29 cellular contexts compared by ENCODE assay signal in genomic region chr1:17259233-17259873, GRCh38. TPM values are rescaled to one million over a fixed set of nuclear protein-coding genes. Genes with fewer than 3 reads are reported as not detected.
DNase-seq lines count a peak whose midpoint lies in the region; ATAC-seq, FAIRE-seq and TF ChIP-seq lines count a peak whose summit lies in the region.
"Had no signal": no experiment of that assay in that cellular context is flagged by ENCODE, and none has a peak within 500 bp of the region (broad histone marks: within the 10 kb centered on the region; RNA-seq: fewer than 3 reads in every experiment).

No MANE protein-coding gene starts in this region.

- peaks cover 9 to 60% of the 10 kb centered on the region in 2 experiments; a peak in 4 of 5 replicates for H3K27me3 ChIP-seq in K562 (ENCODE audit: control insufficient read depth in 2 of 2, insufficient read depth in 2 of 2, low read length in 2 of 2)
- peaks cover 25% of the 10 kb centered on the region for H3K27me3 ChIP-seq in osteoblast (ENCODE audit: insufficient read depth, low read length)
- H3K27me3 ChIP-seq: cardiac muscle cell, hepatocyte had no signal

- FAIRE-seq in K562 (lab: Jason Lieb, UNC), result no peak
- FAIRE-seq: GM12878, HepG2 had no signal

- H3K4me2 ChIP-seq in K562 (ENCODE audit: insufficient read depth, low read length) (no peak overlapping the region), osteoblast (ENCODE audit: insufficient read depth, low read length) (no peak overlapping the region)
- H3K4me2 ChIP-seq: hepatocyte had no signal

- peak in 1 of 2 experiments; percentile 39; a peak in 2 of 4 replicates for TF ChIP-seq RAD21 in K562 (CRISPR knock-in tag; conservative IDR thresholded peaks at IDR 0.05 in 1 of 2, IDR thresholded peaks at IDR 0.05 in 1 of 2)

- no peak for TF ChIP-seq EP300 in K562 (IDR thresholded peaks at IDR 0.05; ENCODE audit: low read length)

- peak; percentile 88 for ATAC-seq in K562
- no peak for ATAC-seq in activated T-cell treated with anti-CD3 and anti-CD28 coated beads, Interleukin-2, amount 50 U/mL, for 72 hours (replicated peaks in 1 of 2)
- ATAC-seq in GM19452 (IDR thresholded peaks at IDR 0.05; ENCODE audit: unreplicated experiment), result no peak
- ATAC-seq: activated CD8-positive, alpha-beta T cell treated with anti-CD3 and anti-CD28 coated beads for 36 hours; GM12878; HepG2; left ventricle myocardium superior; stimulated activated memory B cell treated with anti-CD40 and anti-IgM and Interleukin-4, amounts not matched to agents 10 μg/mL and 1 μg/mL and 100 μg/mL, for 72 hours had no signal

- 3% methylated on average over 24 of the region's 24 CpGs for WGBS in K562 (ENCODE audit: insufficient coverage, low coverage, missing lambda C conversion rate)

- in situ Hi-C loops in K562 (cut with MboI), result no loop called here

- CTCF ChIA-PET in K562 (lab: Yijun Ruan, JAX; ENCODE audit: low intra/inter-chr PET ratio), result no interaction called here

- H3K27ac ChIP-seq in K562 (ENCODE audit: extremely low read depth, low read depth, low read length), result no peak overlapping the region
- no peak overlapping the region for H3K27ac ChIP-seq in osteoblast (ENCODE audit: low read depth, low read length)
- H3K27ac ChIP-seq: cardiac muscle cell, hepatocyte, prostate gland had no signal

- H3K36me3 ChIP-seq in K562 (ENCODE audit: control insufficient read depth, insufficient read depth, low read length) (no peaks in the 10 kb centered on the region), osteoblast (ENCODE audit: insufficient read depth, low read length) (no peaks in the 10 kb centered on the region)
- H3K36me3 ChIP-seq: cardiac muscle cell, prostate gland had no signal

- POLR2A ChIA-PET in K562 (lab: Yijun Ruan, JAX), result interaction anchor here (1.2 to 1.4 kb wide), 2 partner anchors 9 to 12 kb away, joined by 4 to 6 read pairs; no protein-coding TSS in a partner anchor

- BruUV-seq in K562 (replicated peaks; lab: Mats Ljungman, UMichigan), result no TSS peak

- peaks cover 7% of the 10 kb centered on the region for H3K27me3 Mint-ChIP-seq in activated T-cell treated with anti-CD3 and anti-CD28 coated beads, Interleukin-2, amount 50 U/mL, for 72 hours (ENCODE audit: low read depth)
- peaks cover 8% of the 10 kb centered on the region for H3K27me3 Mint-ChIP-seq in progenitor cell of endocrine pancreas

- intact Hi-C loops in K562 (cut with micrococcal nuclease), result no loop called here

- H3K27ac Mint-ChIP-seq in activated T-cell treated with anti-CD3 and anti-CD28 coated beads, Interleukin-2, amount 50 U/mL, for 72 hours, result no peak overlapping the region
- H3K27ac Mint-ChIP-seq in progenitor cell of endocrine pancreas, result no peak overlapping the region
- H3K27ac Mint-ChIP-seq: activated CD8-positive, alpha-beta T cell treated with anti-CD3 and anti-CD28 coated beads for 36 hours; CD8-positive, alpha-beta memory T cell; dendritic cell treated with granulocyte-macrophage colony-stimulating factor and Interleukin-4, amounts not matched to agents 40 ng/mL and 50 ng/mL, for 4 days; immature natural killer cell; stimulated activated memory B cell treated with anti-CD40 and anti-IgM and Interleukin-4, amounts not matched to agents 10 μg/mL and 1 μg/mL and 100 μg/mL, for 72 hours had no signal

- peak; percentile 29 to 40 (median 34); a peak in 4 of 6 replicates for TF ChIP-seq CTCF in K562 (IDR thresholded peaks at IDR 0.05 in 2 of 3, conservative IDR thresholded peaks at IDR 0.05 in 1 of 3; ENCODE audit: insufficient read depth in 2 of 3, low read depth in 1 of 3, low read length in 3 of 3)
- TF ChIP-seq CTCF in osteoblast (IDR thresholded peaks at IDR 0.05; ENCODE audit: extremely low read depth, low read depth, low read length), result no peak
- TF ChIP-seq CTCF in progenitor cell of endocrine pancreas (IDR thresholded peaks at IDR 0.05; ENCODE audit: unreplicated experiment), result no peak

- no peak overlapping the region for H3K4me3 ChIP-seq in K562
- no peak overlapping the region for H3K4me3 ChIP-seq in osteoblast (ENCODE audit: insufficient read depth, low read length)
- H3K4me3 ChIP-seq: cardiac muscle cell, GM12878, hepatocyte, prostate gland had no signal

- peak; percentile 77 for DNase-seq in ELR (ENCODE audit: low read depth)
- DNase-seq in LoVo (ENCODE audit: low spot score), result peak; percentile 21
- DNase-seq in K562 (ENCODE audit: extremely low read depth in 1 of 4, low spot score in 3 of 4), result peak; percentile 32 to 53 (median 42)
- peak; percentile 89 for DNase-seq in osteoblast (ENCODE audit: insufficient read length, low spot score, missing footprints)
- DNase-seq in activated T-cell treated with anti-CD3 and anti-CD28 coated beads, Interleukin-2, amount 50 U/mL, for 72 hours, result no peak
- DNase-seq in AG20443 (ENCODE audit: low spot score), result no peak
- DNase-seq in progenitor cell of endocrine pancreas (ENCODE audit: low spot score, unreplicated experiment), result no peak
- DNase-seq: activated CD8-positive, alpha-beta T cell treated with anti-CD3 and anti-CD28 coated beads for 36 hours; activated gamma-delta T cell treated with Interleukin-2 at 50 U/mL for 16 hours; CD8-positive, alpha-beta memory T cell; DMS153; foreskin fibroblast; immature natural killer cell; left ventricle myocardium superior; NCI-H1436 treated with DMSO at 0.1 percent for 48 hours; NCI-H510A; T1000 had no signal

- H3K36me3 Mint-ChIP-seq in activated T-cell treated with anti-CD3 and anti-CD28 coated beads, Interleukin-2, amount 50 U/mL, for 72 hours (ENCODE audit: insufficient read depth in 2 of 2), result no peaks in the 10 kb centered on the region
- no peaks in the 10 kb centered on the region for H3K36me3 Mint-ChIP-seq in progenitor cell of endocrine pancreas (ENCODE audit: insufficient read depth)
- H3K36me3 Mint-ChIP-seq: immature natural killer cell; stimulated activated memory B cell treated with anti-CD40 and anti-IgM and Interleukin-4, amounts not matched to agents 10 μg/mL and 1 μg/mL and 100 μg/mL, for 72 hours had no signal

- no peaks in the 10 kb centered on the region for H3K79me2 ChIP-seq in K562 (ENCODE audit: control insufficient read depth, insufficient read depth, low read length)
- no peaks in the 10 kb centered on the region for H3K79me2 ChIP-seq in osteoblast (ENCODE audit: insufficient read depth, low read length)
- H3K79me2 ChIP-seq: hepatocyte had no signal

- H2AFZ ChIP-seq in K562 (ENCODE audit: low read depth, low read length) (no peak overlapping the region), osteoblast (ENCODE audit: low read length) (peak overlapping the region; percentile 15)
- H2AFZ ChIP-seq: hepatocyte had no signal

- H3K9ac ChIP-seq in K562 (ENCODE audit: insufficient read depth in 1 of 2, low read depth in 2 of 2, low read length in 2 of 2), result no peak overlapping the region

- TF ChIP-seq POLR2A in K562 (conservative IDR thresholded peaks at IDR 0.05), result no peak

- H3K9me3 ChIP-seq in K562 (replicated peaks; ENCODE audit: control insufficient read depth, insufficient read depth, low read depth, low read length), result no peaks in the 10 kb centered on the region
- no peaks in the 10 kb centered on the region for H3K9me3 ChIP-seq in osteoblast (ENCODE audit: low read depth, low read length)
- H3K9me3 ChIP-seq: prostate gland had no signal

- no peak overlapping the region for H3K4me3 Mint-ChIP-seq in activated T-cell treated with anti-CD3 and anti-CD28 coated beads, Interleukin-2, amount 50 U/mL, for 72 hours
- no peak overlapping the region for H3K4me3 Mint-ChIP-seq in progenitor cell of endocrine pancreas (ENCODE audit: low read depth)
- H3K4me3 Mint-ChIP-seq: activated CD8-positive, alpha-beta T cell treated with anti-CD3 and anti-CD28 coated beads for 36 hours; CD8-positive, alpha-beta memory T cell; dendritic cell treated with granulocyte-macrophage colony-stimulating factor and Interleukin-4, amounts not matched to agents 40 ng/mL and 50 ng/mL, for 4 days; immature natural killer cell; neural crest cell; stimulated activated memory B cell treated with anti-CD40 and anti-IgM and Interleukin-4, amounts not matched to agents 10 μg/mL and 1 μg/mL and 100 μg/mL, for 72 hours had no signal

- H3K4me1 ChIP-seq in K562 (replicated peaks in 1 of 2; ENCODE audit: control insufficient read depth in 2 of 2, insufficient read depth in 2 of 2, low read length in 2 of 2) (no peaks in the 10 kb centered on the region), osteoblast (ENCODE audit: insufficient read depth, low read length) (peaks cover 8% of the 10 kb centered on the region)
- H3K4me1 ChIP-seq: prostate gland had no signal

- no peaks in the 10 kb centered on the region for H3K9me1 ChIP-seq in K562 (ENCODE audit: control insufficient read depth, insufficient read depth, low read length)

- peaks cover 9% of the 10 kb centered on the region for H4K20me1 ChIP-seq in K562 (replicated peaks; ENCODE audit: control insufficient read depth, insufficient read depth, low read length)
- no peaks in the 10 kb centered on the region for H4K20me1 ChIP-seq in osteoblast (ENCODE audit: insufficient read depth, low read length)

- H3K9me3 Mint-ChIP-seq in activated T-cell treated with anti-CD3 and anti-CD28 coated beads, Interleukin-2, amount 50 U/mL, for 72 hours, result peaks cover 0 to 4% of the 10 kb centered on the region in 2 donors
- peaks cover 8% of the 10 kb centered on the region for H3K9me3 Mint-ChIP-seq in progenitor cell of endocrine pancreas (ENCODE audit: low read depth)
- H3K9me3 Mint-ChIP-seq: activated CD8-positive, alpha-beta T cell treated with anti-CD3 and anti-CD28 coated beads for 36 hours; CD8-positive, alpha-beta memory T cell; dendritic cell treated with granulocyte-macrophage colony-stimulating factor and Interleukin-4, amounts not matched to agents 40 ng/mL and 50 ng/mL, for 4 days; immature natural killer cell; neural crest cell had no signal

- no peaks in the 10 kb centered on the region for H3K4me1 Mint-ChIP-seq in activated T-cell treated with anti-CD3 and anti-CD28 coated beads, Interleukin-2, amount 50 U/mL, for 72 hours (ENCODE audit: low read depth)
- no peaks in the 10 kb centered on the region for H3K4me1 Mint-ChIP-seq in progenitor cell of endocrine pancreas (ENCODE audit: low read depth)
- H3K4me1 Mint-ChIP-seq: CD8-positive, alpha-beta memory T cell; immature natural killer cell; neural crest cell; stimulated activated memory B cell treated with anti-CD40 and anti-IgM and Interleukin-4, amounts not matched to agents 10 μg/mL and 1 μg/mL and 100 μg/mL, for 72 hours had no signal

RNA-seq across cellular contexts. Expression of gene PADI3, which starts 10.5 kb away (rescaled TPM):
- not detected in 2 replicates for total RNA-seq in K562 (2011; cell fraction: chromatin; rRNA removed; ENCODE audit: low replicate concordance)
- total RNA-seq in K562 (2011; cell fraction: nucleolus; rRNA removed), result not detected in 2 replicates
- not detected in 2 replicates for total RNA-seq in K562 (2011; cell fraction: nucleoplasm; rRNA removed)
- total RNA-seq in K562 (2014; rRNA removed) (not detected in 2 replicates), K562 (2014; rRNA removed; fragmentation: Illumina TruSeq; extraction: Trizol) (not detected in 2 replicates), K562 (2015; rRNA removed; fragmentation: Illumina TruSeq; extraction: Trizol) (not detected in 2 replicates), K562 (2021) (not detected in 2 replicates), osteoblast (not detected in 2 replicates), progenitor cell of endocrine pancreas (not detected in 2 replicates)
- polyA plus RNA-seq in K562 (2011; rRNA removed) (not detected in 2 replicates), K562 (2014; fragmentation: Illumina TruSeq; extraction: Trizol) (not detected in 2 replicates), K562 (2014; fragmentation: Nextera tagmentation; extraction: Ambion mirVana) (not detected), K562 (2014; rRNA removed) (not detected in 2 replicates)
- polyA plus RNA-seq in K562 (2011; cell fraction: cytosol; rRNA removed), result not detected in 2 replicates
- polyA plus RNA-seq in K562 (2011; cell fraction: nucleus; rRNA removed), result not detected in 2 replicates
- 0.06 TPM in 1 of 2 replicates, not detected in the other for polyA plus RNA-seq in K562 (2012)
- not detected in 2 replicates for polyA minus RNA-seq in K562 (2011; rRNA and poly(A)+ RNA removed)
- polyA minus RNA-seq in K562 (2011; cell fraction: cytosol; rRNA and poly(A)+ RNA removed), result not detected in 2 replicates
- polyA minus RNA-seq in K562 (2011; cell fraction: nucleus; rRNA and poly(A)+ RNA removed), result not detected in 2 replicates
- total RNA-seq in activated T-cell treated with anti-CD3 and anti-CD28 coated beads, Interleukin-2, amount 50 U/mL, for 72 hours, result not detected
- total RNA-seq: activated CD8-positive, alpha-beta T cell treated with anti-CD3 and anti-CD28 coated beads for 36 hours; CD8-positive, alpha-beta memory T cell; GM12878; hepatocyte; HepG2; left ventricle myocardium superior; neural crest cell; temporal lobe had no signal
- polyA plus RNA-seq: adipose tissue; cardiac muscle cell; CD8-positive, alpha-beta memory T cell; hepatocyte; HepG2; immature natural killer cell had no signal

RNA-seq across cellular contexts. Expression of gene PADI4, which starts 48.6 kb away (rescaled TPM):
- total RNA-seq in K562 (2011; cell fraction: chromatin; rRNA removed; ENCODE audit: low replicate concordance), result 0.37 and 0.81 TPM in 2 replicates
- total RNA-seq in K562 (2011; cell fraction: nucleolus; rRNA removed), result 0.92 TPM in 1 of 2 replicates, not detected in the other
- 0.66 TPM in 1 of 2 replicates, not detected in the other for total RNA-seq in K562 (2011; cell fraction: nucleoplasm; rRNA removed)
- total RNA-seq in K562 (2014; rRNA removed) (not detected in 2 replicates), K562 (2014; rRNA removed; fragmentation: Illumina TruSeq; extraction: Trizol) (not detected in 2 replicates), K562 (2015; rRNA removed; fragmentation: Illumina TruSeq; extraction: Trizol) (not detected in 2 replicates), K562 (2021) (0.33 TPM in 1 of 2 replicates, not detected in the other), osteoblast (not detected in 2 replicates), progenitor cell of endocrine pancreas (not detected in 2 replicates)
- polyA plus RNA-seq in K562 (2011; rRNA removed) (0.09 TPM in 1 of 2 replicates, not detected in the other), K562 (2014; fragmentation: Illumina TruSeq; extraction: Trizol) (not detected in 2 replicates), K562 (2014; fragmentation: Nextera tagmentation; extraction: Ambion mirVana) (under 1 TPM in 1 of 2 experiments, not detected in 1; 0.22 TPM), K562 (2014; rRNA removed) (not detected in 2 replicates)
- 0.15 and 1.3 TPM in 2 replicates for polyA plus RNA-seq in K562 (2011; cell fraction: cytosol; rRNA removed)
- polyA plus RNA-seq in K562 (2011; cell fraction: nucleus; rRNA removed), result 0.10 and 0.58 TPM in 2 replicates
- polyA plus RNA-seq in K562 (2012), result 0.04 and 0.17 TPM in 2 replicates
- polyA minus RNA-seq in K562 (2011; rRNA and poly(A)+ RNA removed), result not detected in 2 replicates
- not detected in 2 replicates for polyA minus RNA-seq in K562 (2011; cell fraction: cytosol; rRNA and poly(A)+ RNA removed)
- polyA minus RNA-seq in K562 (2011; cell fraction: nucleus; rRNA and poly(A)+ RNA removed), result 0.27 TPM in 1 of 2 replicates, not detected in the other
- 1 to 10 TPM in 1 of 2 donors, under 1 TPM in 1; 0.79 to 1.9 TPM for total RNA-seq in activated T-cell treated with anti-CD3 and anti-CD28 coated beads, Interleukin-2, amount 50 U/mL, for 72 hours
- total RNA-seq: cardiac muscle cell, hepatocyte, neural crest cell, prostate gland had no signal
- polyA plus RNA-seq: cardiac muscle cell, hepatocyte had no signal

RNA-seq across cellular contexts. Expression of gene PADI1, which starts 54.4 kb away (rescaled TPM):
- not detected in 2 replicates for total RNA-seq in K562 (2011; cell fraction: chromatin; rRNA removed; ENCODE audit: low replicate concordance)
- not detected in 2 replicates for total RNA-seq in K562 (2011; cell fraction: nucleolus; rRNA removed)
- not detected in 2 replicates for total RNA-seq in K562 (2011; cell fraction: nucleoplasm; rRNA removed)
- total RNA-seq in K562 (2014; rRNA removed), result not detected in 2 replicates
- total RNA-seq in K562 (2014; rRNA removed; fragmentation: Illumina TruSeq; extraction: Trizol), result not detected in 2 replicates
- not detected in 2 replicates for total RNA-seq in K562 (2015; rRNA removed; fragmentation: Illumina TruSeq; extraction: Trizol)
- not detected in 2 replicates for total RNA-seq in K562 (2021)
- polyA plus RNA-seq in K562 (2011; rRNA removed), result not detected in 2 replicates
- polyA plus RNA-seq in K562 (2011; cell fraction: cytosol; rRNA removed), result not detected in 2 replicates
- not detected in 2 replicates for polyA plus RNA-seq in K562 (2011; cell fraction: nucleus; rRNA removed)
- polyA plus RNA-seq in K562 (2012), result 0.03 TPM in 1 of 2 replicates, not detected in the other
- polyA plus RNA-seq in K562 (2014; fragmentation: Illumina TruSeq; extraction: Trizol), result not detected in 2 replicates
- polyA plus RNA-seq in K562 (2014; fragmentation: Nextera tagmentation; extraction: Ambion mirVana), result not detected
- polyA plus RNA-seq in K562 (2014; rRNA removed), result not detected in 2 replicates
- not detected in 2 replicates for polyA minus RNA-seq in K562 (2011; rRNA and poly(A)+ RNA removed)
- not detected in 2 replicates for polyA minus RNA-seq in K562 (2011; cell fraction: cytosol; rRNA and poly(A)+ RNA removed)
- not detected in 2 replicates for polyA minus RNA-seq in K562 (2011; cell fraction: nucleus; rRNA and poly(A)+ RNA removed)
- total RNA-seq in osteoblast, result under 0.01 TPM in 2 replicates
- total RNA-seq in activated T-cell treated with anti-CD3 and anti-CD28 coated beads, Interleukin-2, amount 50 U/mL, for 72 hours, result not detected
- not detected in 2 replicates for total RNA-seq in progenitor cell of endocrine pancreas
- total RNA-seq: activated CD8-positive, alpha-beta T cell treated with anti-CD3 and anti-CD28 coated beads for 36 hours; CD8-positive, alpha-beta memory T cell; GM12878; hepatocyte; HepG2; left ventricle myocardium superior; mucosa of gallbladder; neural crest cell; temporal lobe had no signal
- polyA plus RNA-seq: CD8-positive, alpha-beta memory T cell; hepatocyte; HepG2; immature natural killer cell had no signal

Comparison
In these comparisons a context has a peak if more than half of its experiments do, and no peak if none do; other contexts are left out.
1. DNase-seq: peak in ELR (single experiment), LoVo (single experiment), K562 (4 of 4) and osteoblast (single experiment); none in activated T-cell treated with anti-CD3 and anti-CD28 coated beads, Interleukin-2, amount 50 U/mL, for 72 hours (0 of 2), AG20443 (single experiment) and progenitor cell of endocrine pancreas (single experiment).
2. CTCF ChIP-seq: peak in K562 (3 of 3); none in osteoblast (single experiment) and progenitor cell of endocrine pancreas (single experiment).